8 cellular contexts compared by ENCODE assay signal in genomic region chr15:52227456-52227855, GRCh38. TPM values are rescaled to one million over a fixed set of nuclear protein-coding genes. Genes with fewer than 3 reads are reported as not detected.
DNase-seq lines count a peak whose midpoint lies in the region; ATAC-seq and TF ChIP-seq lines count a peak whose summit lies in the region.

No MANE protein-coding gene starts in this region.

- no peak overlapping the region for H3K9ac ChIP-seq in endodermal cell (ENCODE audit: extremely low read depth, low read length, poor library complexity, severe bottlenecking)

- CTCF ChIA-PET in activated CD8-positive, alpha-beta T cell treated with anti-CD3 and anti-CD28 coated beads for 36 hours (lab: Charles Lee): interaction anchor here (0.5 to 5.1 kb wide), 42 partner anchors 9 to 446 kb away, joined by 3 to 54 read pairs (median 4); partner anchors contain the start of gene LEO1

- no peak overlapping the region for H3K27ac ChIP-seq in endodermal cell (ENCODE audit: low read depth, low read length)

- no peak overlapping the region for H3K4me3 ChIP-seq in endodermal cell (ENCODE audit: low read length)

- no peaks in the 10 kb centered on the region for H3K9me3 ChIP-seq in endodermal cell (ENCODE audit: control insufficient read depth, low read length)

- no peaks in the 10 kb centered on the region for H3K27me3 ChIP-seq in endodermal cell (ENCODE audit: control insufficient read depth, insufficient read depth, low read length, poor library complexity, severe bottlenecking)

- peak; percentile 70 for ATAC-seq in GM19467 (IDR thresholded peaks at IDR 0.05; ENCODE audit: unreplicated experiment)
- peak; percentile 46 for ATAC-seq in HG03558 (IDR thresholded peaks at IDR 0.05; ENCODE audit: extremely low read depth, unreplicated experiment)
- peak; percentile 99 for ATAC-seq in activated CD8-positive, alpha-beta T cell treated with anti-CD3 and anti-CD28 coated beads for 36 hours

- DNase-seq in COR-L47 (lab: John Stamatoyannopoulos, UW) (peak; percentile 46), NCI-H774 (lab: John Stamatoyannopoulos, UW) (peak; percentile 31), endodermal cell (peak; percentile 90), mucosa of gallbladder (ENCODE audit: low spot score) (peak; percentile 79)
- DNase-seq in activated CD8-positive, alpha-beta T cell treated with anti-CD3 and anti-CD28 coated beads for 36 hours: peak; percentile 88
- peak; percentile 38 to 63 for DNase-seq in stimulated activated CD8-positive, alpha-beta memory T cell treated with anti-CD3 and anti-CD28 coated beads, Interleukin-7, amount 100 ng/mL, for 48 hours (ENCODE audit: extremely low read depth in 1 of 2, low read depth in 1 of 2)

- peaks cover 7% of the 10 kb centered on the region for H3K4me1 ChIP-seq in endodermal cell (ENCODE audit: control insufficient read depth, insufficient read depth, low read length)

- intact Hi-C loops in activated CD8-positive, alpha-beta T cell treated with anti-CD3 and anti-CD28 coated beads for 36 hours (cut with micrococcal nuclease): loop anchor here (5.0 kb wide), 1 partner anchor 50 kb away; no protein-coding TSS in a partner anchor

- peak overlapping the region; percentile 57 for H3K27ac Mint-ChIP-seq in activated CD8-positive, alpha-beta T cell treated with anti-CD3 and anti-CD28 coated beads for 36 hours
- peak overlapping the region; percentile 80 for H3K27ac Mint-ChIP-seq in endodermal cell

- WGBS in endodermal cell (ENCODE audit: insufficient coverage in 1 of 2, insufficient read length in 1 of 2), 2 experiments: 44 to 59% methylated on average over 4 to 5 of the region's 5 CpGs

- H3K4me1 Mint-ChIP-seq in activated CD8-positive, alpha-beta T cell treated with anti-CD3 and anti-CD28 coated beads for 36 hours (ENCODE audit: low read depth): peaks cover 17% of the 10 kb centered on the region
- peaks cover 17% of the 10 kb centered on the region for H3K4me1 Mint-ChIP-seq in endodermal cell

- H3K9me3 Mint-ChIP-seq in activated CD8-positive, alpha-beta T cell treated with anti-CD3 and anti-CD28 coated beads for 36 hours: no peaks in the 10 kb centered on the region
- H3K9me3 Mint-ChIP-seq in endodermal cell: no peaks in the 10 kb centered on the region

- no peaks in the 10 kb centered on the region for H3K36me3 Mint-ChIP-seq in activated CD8-positive, alpha-beta T cell treated with anti-CD3 and anti-CD28 coated beads for 36 hours (ENCODE audit: low read depth)
- peaks cover 20% of the 10 kb centered on the region for H3K36me3 Mint-ChIP-seq in endodermal cell (ENCODE audit: low read depth)

- H3K27me3 Mint-ChIP-seq in activated CD8-positive, alpha-beta T cell treated with anti-CD3 and anti-CD28 coated beads for 36 hours: no peaks in the 10 kb centered on the region
- no peaks in the 10 kb centered on the region for H3K27me3 Mint-ChIP-seq in endodermal cell (ENCODE audit: insufficient read depth)

- POLR2A ChIA-PET in activated CD8-positive, alpha-beta T cell treated with anti-CD3 and anti-CD28 coated beads for 36 hours (lab: Charles Lee): interaction anchor here (1.0 kb wide), 1 partner anchor 48 kb away, joined by 3 read pairs; no protein-coding TSS in a partner anchor

- peaks cover 4% of the 10 kb centered on the region for H3K36me3 ChIP-seq in endodermal cell (ENCODE audit: control insufficient read depth, insufficient read depth, low read length)

- TF ChIP-seq CTCF in activated CD8-positive, alpha-beta T cell treated with anti-CD3 and anti-CD28 coated beads for 36 hours (IDR thresholded peaks at IDR 0.05): peak; percentile 86
- peak; percentile 81 for TF ChIP-seq CTCF in endodermal cell (conservative IDR thresholded peaks at IDR 0.05)

- H3K4me3 Mint-ChIP-seq in activated CD8-positive, alpha-beta T cell treated with anti-CD3 and anti-CD28 coated beads for 36 hours: no peak overlapping the region
- H3K4me3 Mint-ChIP-seq in endodermal cell: no peak overlapping the region

RNA-seq across cellular contexts. Expression of gene GNB5, which starts 36.3 kb away (rescaled TPM):
- 10 to 100 TPM; 16.8 to 17.5 TPM for total RNA-seq in activated CD8-positive, alpha-beta T cell treated with anti-CD3 and anti-CD28 coated beads for 36 hours
- total RNA-seq in endodermal cell (10 to 100 TPM; 19.1 to 20.7 TPM), mucosa of gallbladder (61.4 TPM)
- polyA plus RNA-seq in endodermal cell (2013, experiment 1 of 2): 18.2 TPM
- 15.7 TPM for polyA plus RNA-seq in endodermal cell (2013, experiment 2 of 2)

Comparison
In these comparisons a context has a peak if more than half of its experiments do, and no peak if none do; other contexts are left out.
1. DNase-seq: peak in every context shown above with its lines; median percentile 90 in endodermal cell; 88 in activated CD8-positive, alpha-beta T cell treated with anti-CD3 and anti-CD28 coated beads for 36 hours; 79 in mucosa of gallbladder; 50 in stimulated activated CD8-positive, alpha-beta memory T cell treated with anti-CD3 and anti-CD28 coated beads, Interleukin-7, amount 100 ng/mL, for 48 hours; 46 in COR-L47; 31 in NCI-H774.
2. ATAC-seq: peak in every context shown above with its lines; median percentile 99 in activated CD8-positive, alpha-beta T cell treated with anti-CD3 and anti-CD28 coated beads for 36 hours; 70 in GM19467; 46 in HG03558.